ENCODE assay signal across 7 cellular contexts in the genomic region with DNA sequence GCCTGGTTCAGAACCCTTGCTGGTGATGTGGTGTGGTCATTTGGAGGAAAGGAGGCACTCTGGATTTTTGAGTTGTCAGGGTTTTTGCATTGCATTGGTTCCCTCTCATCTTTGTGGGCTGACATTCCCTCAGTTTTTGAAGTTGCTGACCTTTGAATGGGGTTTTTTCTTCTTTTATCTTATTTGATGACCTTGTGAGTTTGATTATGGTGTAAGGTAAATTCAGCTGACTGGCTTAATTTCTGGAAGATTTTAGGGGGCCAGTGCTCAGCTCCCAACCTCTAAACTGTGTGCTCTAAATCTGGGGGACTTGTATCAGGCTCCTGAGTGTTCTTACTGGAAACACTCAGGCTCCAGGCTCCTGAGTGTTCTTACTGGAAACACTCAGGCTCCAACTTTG.
"Had no signal": no experiment of that assay in that cellular context is flagged by ENCODE, and none has a peak within 500 bp of the region (broad histone marks: within the 10 kb centered on the region; RNA-seq: fewer than 3 reads in every experiment).

No MANE protein-coding gene starts in this region.

- DNase-seq: IMR-90, KBM-7, KG1 had no signal

- H3K9ac ChIP-seq: KMS-11 had no signal

- H3K4me2 ChIP-seq: KMS-11 had no signal

- H3K36me3 Mint-ChIP-seq: IgD-negative memory B cell had no signal

- H3K27me3 Mint-ChIP-seq: IgD-negative memory B cell had no signal

- H3K27ac ChIP-seq: HL-60, KMS-11 had no signal

- FAIRE-seq: HTR-8/SVneo had no signal

- H3K4me3 Mint-ChIP-seq: IgD-negative memory B cell had no signal

- H3K4me1 Mint-ChIP-seq: IgD-negative memory B cell had no signal

- H3K27ac Mint-ChIP-seq: IgD-negative memory B cell had no signal
